23 cellular contexts compared by ENCODE assay signal in the genomic region with DNA sequence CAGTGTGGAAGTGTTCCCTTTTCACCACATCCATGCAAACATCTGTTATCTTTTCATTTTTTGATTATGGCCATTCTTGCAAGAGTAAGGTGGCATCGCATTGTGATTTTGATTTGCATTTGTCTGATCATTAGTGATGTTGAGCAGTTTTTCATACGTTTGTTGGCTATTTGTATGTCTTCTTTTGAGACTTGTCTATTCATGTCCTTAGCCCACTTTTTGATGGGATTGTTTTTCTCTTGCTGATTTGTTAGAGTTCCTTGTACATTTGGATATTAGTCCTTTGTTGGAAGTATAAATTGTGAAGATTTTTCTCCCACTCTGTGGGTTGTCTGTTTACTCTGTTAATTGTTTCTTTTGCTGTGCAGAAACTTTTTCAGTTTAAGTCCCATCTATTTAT.
DNase-seq lines count a peak whose midpoint lies in the region; ATAC-seq, FAIRE-seq and TF ChIP-seq lines count a peak whose summit lies in the region.
"Had no signal": no experiment of that assay in that cellular context is flagged by ENCODE, and none has a peak within 500 bp of the region (broad histone marks: within the 10 kb centered on the region; RNA-seq: fewer than 3 reads in every experiment).

No MANE protein-coding gene starts in this region.

- no peak overlapping the region for H2BK15ac ChIP-seq in neuronal stem cell (ENCODE audit: low read length)

- H2BK120ac ChIP-seq in neuronal stem cell (ENCODE audit: low read depth, low read length): no peak overlapping the region

- peak; percentile 36 for FAIRE-seq in A549 (lab: Jason Lieb, UNC)
- FAIRE-seq: A204.1, GM12878, GM12892, GM18507 had no signal

- H2AFZ ChIP-seq in GM23338 (no peak overlapping the region), neuronal stem cell (ENCODE audit: low read length) (no peak overlapping the region)

- no peaks in the 10 kb centered on the region for H4K20me1 ChIP-seq in GM23338 (replicated peaks; ENCODE audit: insufficient read depth)
- H4K20me1 ChIP-seq: BLaER1 treated with 17β-estradiol and CSF1 and Interleukin-3, amounts not matched to agents 10 nM and 100 nM had no signal

- H3K4me1 ChIP-seq in A549 (no peaks in the 10 kb centered on the region), GM23338 (ENCODE audit: insufficient read depth) (peaks cover 14% of the 10 kb centered on the region; the same call in 1 of the 2 replicates), HEK293 (ENCODE audit: control insufficient read depth, insufficient read depth, low read length) (no peaks in the 10 kb centered on the region), neuronal stem cell (ENCODE audit: control insufficient read depth in 2 of 2, insufficient read depth in 1 of 2, low read depth in 1 of 2, low read length in 2 of 2) (no peaks in the 10 kb centered on the region), Caco-2 (peaks cover 5% of the 10 kb centered on the region; the same call in 1 of the 2 replicates)

- no peak for TF ChIP-seq CTCF in A549 (IDR thresholded peaks at IDR 0.05)
- TF ChIP-seq CTCF in GM23338 (conservative IDR thresholded peaks at IDR 0.05; ENCODE audit: low read depth in 2 of 2): no peak
- no peak for TF ChIP-seq CTCF in HEK293 (tag by site-specific recombination; IDR thresholded peaks at IDR 0.05)
- TF ChIP-seq CTCF in Caco-2 (IDR thresholded peaks at IDR 0.05; ENCODE audit: insufficient read depth in 1 of 2, low read depth in 1 of 2, low read length in 1 of 2, severe bottlenecking in 1 of 2, unreplicated experiment in 1 of 2): no peak

- peaks cover 3% of the 10 kb centered on the region; the same call in 1 of the 2 replicates for H3K9me2 ChIP-seq in GM23338 (ENCODE audit: insufficient read depth)

- no peak overlapping the region for H2AK5ac ChIP-seq in neuronal stem cell (ENCODE audit: low read depth, low read length)

- H3K14ac ChIP-seq in neuronal stem cell (ENCODE audit: low read length): no peak overlapping the region

- 40% methylated on average over 2 of the region's 2 CpGs for WGBS in A549 (ENCODE audit: missing lambda C conversion rate)
- WGBS in neuronal stem cell (ENCODE audit: extremely low coverage in 2 of 2, insufficient read length in 2 of 2, insufficient replicate concordance in 1 of 2), 2 donors: no CpG with 5 or more reads among the region's 2 CpGs

- H3K27me3 Mint-ChIP-seq in GM23338 (ENCODE audit: insufficient read depth, low read depth, poor library complexity) (no peaks in the 10 kb centered on the region), Caco-2 (ENCODE audit: insufficient read depth, unreplicated experiment) (no peaks in the 10 kb centered on the region)
- H3K27me3 Mint-ChIP-seq: B cell; CD4-positive, alpha-beta T cell had no signal

- H3K9me3 Mint-ChIP-seq in GM23338 (no peaks in the 10 kb centered on the region), Caco-2 (ENCODE audit: unreplicated experiment) (peaks cover 22% of the 10 kb centered on the region)

- H3K36me3 ChIP-seq in GM23338 (ENCODE audit: insufficient read depth): no peaks in the 10 kb centered on the region
- H3K36me3 ChIP-seq in HEK293 (ENCODE audit: control insufficient read depth in 2 of 2, insufficient read depth in 1 of 2, low read length in 2 of 2): no peaks in the 10 kb centered on the region
- H3K36me3 ChIP-seq in neuronal stem cell (replicated peaks in 1 of 2; ENCODE audit: control insufficient read depth in 2 of 2, insufficient read depth in 2 of 2, low read length in 2 of 2): no peaks in the 10 kb centered on the region
- no peaks in the 10 kb centered on the region for H3K36me3 ChIP-seq in Caco-2 (ENCODE audit: control insufficient read depth, insufficient read depth, low read length)
- H3K36me3 ChIP-seq: BLaER1 treated with 17β-estradiol and CSF1 and Interleukin-3, amounts not matched to agents 10 nM and 100 nM had no signal

- H3K4me2 ChIP-seq in A549: no peak overlapping the region
- H3K4me2 ChIP-seq in GM23338: no peak overlapping the region
- H3K4me2 ChIP-seq in neuronal stem cell (ENCODE audit: insufficient read depth, low read length, poor library complexity, severe bottlenecking): no peak overlapping the region
- H3K4me2 ChIP-seq: BLaER1 treated with 17β-estradiol and CSF1 and Interleukin-3, amounts not matched to agents 10 nM and 100 nM had no signal

- H3K27me3 ChIP-seq in GM23338 (ENCODE audit: insufficient read depth) (no peaks in the 10 kb centered on the region), neuronal stem cell (ENCODE audit: control insufficient read depth in 3 of 3, insufficient read depth in 3 of 3, low read depth in 1 of 3, low read length in 3 of 3) (no peaks in the 10 kb centered on the region), Caco-2 (replicated peaks; ENCODE audit: control insufficient read depth, insufficient read depth, low read length) (no peaks in the 10 kb centered on the region)
- H3K27me3 ChIP-seq: BLaER1 treated with 17β-estradiol and CSF1 and Interleukin-3, amounts not matched to agents 10 nM and 100 nM had no signal

- POLR2A ChIA-PET in A549 (lab: Yijun Ruan, JAX) (no interaction called here), HEK293 (lab: Yijun Ruan, JAX) (no interaction called here), Caco-2 (lab: Charles Lee) (no interaction called here)

- H2BK5ac ChIP-seq in neuronal stem cell (ENCODE audit: low read length): no peak overlapping the region

- intact Hi-C loops in Caco-2 (cut with micrococcal nuclease; ENCODE audit: unreplicated experiment): loop anchor here (10.0 kb wide), 1 partner anchor 451 kb away; no protein-coding TSS in a partner anchor

- no peak overlapping the region for H3K4ac ChIP-seq in neuronal stem cell (ENCODE audit: low read length)

- H3F3A ChIP-seq in GM23338 (replicated peaks; ENCODE audit: low read depth): no peaks in the 10 kb centered on the region

- ATAC-seq in A549 (no peak), GM23338 (no peak)
- ATAC-seq: CD8-positive, alpha-beta T cell; GM12878 had no signal

- TF ChIP-seq EP300 in A549 (IDR thresholded peaks at IDR 0.05): no peak

- H4K8ac ChIP-seq in neuronal stem cell (ENCODE audit: low read depth, low read length): no peak overlapping the region

- no peak overlapping the region for H3K18ac ChIP-seq in neuronal stem cell (ENCODE audit: low read length)

- H3K4me3 ChIP-seq in A549: no peak overlapping the region
- H3K4me3 ChIP-seq in GM23338: no peak overlapping the region
- H3K4me3 ChIP-seq in HEK293 (ENCODE audit: low read depth, low read length): no peak overlapping the region
- no peak overlapping the region for H3K4me3 ChIP-seq in neuronal stem cell (ENCODE audit: low read length in 2 of 2)
- no peak overlapping the region for H3K4me3 ChIP-seq in Caco-2 (ENCODE audit: low read depth, low read length)
- H3K4me3 ChIP-seq: BLaER1 treated with 17β-estradiol and CSF1 and Interleukin-3, amounts not matched to agents 10 nM and 100 nM; GM12878 had no signal

- H3K27ac Mint-ChIP-seq in GM23338 (0 out of 2 replicates have a peak overlapping the region, but pooled peaks have one; percentile 37), Caco-2 (ENCODE audit: unreplicated experiment) (no peak overlapping the region)
- H3K27ac Mint-ChIP-seq: B cell; CD4-positive, alpha-beta T cell; CD8-positive, alpha-beta T cell had no signal

- H3K23ac ChIP-seq in neuronal stem cell (ENCODE audit: low read depth, low read length, poor library complexity): no peak overlapping the region

- no peak overlapping the region for H3K9ac ChIP-seq in neuronal stem cell (ENCODE audit: low read depth, low read length, poor library complexity)
- H3K9ac ChIP-seq: BLaER1 treated with 17β-estradiol and CSF1 and Interleukin-3, amounts not matched to agents 10 nM and 100 nM had no signal

- H3K4me3 Mint-ChIP-seq in GM23338: no peak overlapping the region
- H3K4me3 Mint-ChIP-seq in Caco-2 (ENCODE audit: unreplicated experiment): no peak overlapping the region
- H3K4me3 Mint-ChIP-seq: B cell; CD4-positive, alpha-beta T cell; CD8-positive, alpha-beta T cell had no signal

- CTCF ChIA-PET in A549 (lab: Yijun Ruan, JAX) (no interaction called here), HEK293 (lab: Yijun Ruan, JAX) (no interaction called here), Caco-2 (lab: Charles Lee) (no interaction called here)

- no peaks in the 10 kb centered on the region for H3K79me1 ChIP-seq in neuronal stem cell (ENCODE audit: low read depth, low read length)

- H4K91ac ChIP-seq in neuronal stem cell (ENCODE audit: low read depth, low read length, poor library complexity): no peak overlapping the region

- H3K36me3 Mint-ChIP-seq in GM23338 (ENCODE audit: low read depth): no peaks in the 10 kb centered on the region
- no peaks in the 10 kb centered on the region for H3K36me3 Mint-ChIP-seq in Caco-2 (ENCODE audit: insufficient read depth, unreplicated experiment)
- H3K36me3 Mint-ChIP-seq: CD8-positive, alpha-beta T cell had no signal

- H3K4me1 Mint-ChIP-seq in GM23338 (peaks cover 7% of the 10 kb centered on the region), Caco-2 (ENCODE audit: low read depth, unreplicated experiment) (peaks cover 8% of the 10 kb centered on the region)
- H3K4me1 Mint-ChIP-seq: B cell had no signal

- TF ChIP-seq POLR2A in A549 (IDR thresholded peaks at IDR 0.05; ENCODE audit: low read length): no peak

- TF ChIP-seq RAD21 in A549 (conservative IDR thresholded peaks at IDR 0.05 in 1 of 2, IDR thresholded peaks at IDR 0.05 in 1 of 2): no peak

- H3K79me2 ChIP-seq in GM23338 (replicated peaks; ENCODE audit: insufficient read depth): no peaks in the 10 kb centered on the region

- H2BK12ac ChIP-seq in neuronal stem cell (ENCODE audit: low read length): no peak overlapping the region

- H3K27ac ChIP-seq in A549 (no peak overlapping the region), GM23338 (ENCODE audit: low read depth) (no peak overlapping the region), HEK293 (ENCODE audit: extremely low read depth, low read depth, low read length) (no peak overlapping the region), neuronal stem cell (replicated peaks; ENCODE audit: low read length) (no peak overlapping the region)
- H3K27ac ChIP-seq: BLaER1 treated with 17β-estradiol and CSF1 and Interleukin-3, amounts not matched to agents 10 nM and 100 nM; C4-2B had no signal

- H3K9me3 ChIP-seq in A549 (0 out of 3 replicates have a peak, but pooled peaks cover 4% of the 10 kb centered on the region), HEK293 (ENCODE audit: control insufficient read depth, insufficient read depth, low read depth, low read length) (no peaks in the 10 kb centered on the region), neuronal stem cell (replicated peaks in 1 of 2; ENCODE audit: control insufficient read depth in 2 of 2, insufficient read depth in 1 of 2, low read depth in 1 of 2, low read length in 2 of 2) (no peaks in the 10 kb centered on the region), Caco-2 (no peaks in the 10 kb centered on the region)

- no peak for DNase-seq in A549 (ENCODE audit: low read depth in 1 of 2, low spot score in 1 of 2)
- no peak for DNase-seq in GM23338 (ENCODE audit: low spot score)
- DNase-seq in neuronal stem cell (ENCODE audit: low spot score): no peak
- DNase-seq in Caco-2: no peak
- DNase-seq: 8988T; AML-193; CD4-positive, alpha-beta T cell; CD8-positive, alpha-beta T cell; DMS 273 treated with DMSO at 0.1 percent for 48 hours; DMS153; DMS53; DMS79; DND-41; EL; GDM1 had no signal

- no TSS peak for BruUV-seq in Caco-2 (replicated peaks; lab: Mats Ljungman, UMichigan)

TF ChIP-seq in GM23338, 12 proteins besides CTCF, POLR2A, EP300 and RAD21 (continues in another document):
- TF ChIP-seq CREB1 (CRISPR knock-in tag; IDR thresholded peaks at IDR 0.05; ENCODE audit: low read depth): no peak

TF ChIP-seq in HEK293, 187 proteins besides CTCF, POLR2A, EP300 and RAD21 (continues in another document):
- TF ChIP-seq ZNF138 (tag by site-specific recombination; IDR thresholded peaks at IDR 0.05; ENCODE audit: borderline replicate concordance): no peak
